13 cellular contexts compared by ENCODE assay signal in genomic region chr12:27751386-27752047, GRCh38. TPM values are rescaled to one million over a fixed set of nuclear protein-coding genes. Genes with fewer than 3 reads are reported as not detected.
DNase-seq lines count a peak whose midpoint lies in the region; ATAC-seq and TF ChIP-seq lines count a peak whose summit lies in the region.
"Had no signal": no experiment of that assay in that cellular context is flagged by ENCODE, and none has a peak within 500 bp of the region (broad histone marks: within the 10 kb centered on the region; RNA-seq: fewer than 3 reads in every experiment).

No MANE protein-coding gene starts in this region.

- TF ChIP-seq EP300 in Ishikawa (IDR thresholded peaks at IDR 0.05; ENCODE audit: borderline replicate concordance): peak; percentile 59; the same call in 1 of the 2 replicates

- CTCF ChIA-PET in RWPE1 (lab: Yijun Ruan, JAX): interaction anchor here (0.6 to 0.7 kb wide), 2 partner anchors 15 to 17 kb away, joined by 3 read pairs; no protein-coding TSS in a partner anchor
- CTCF ChIA-PET in activated CD8-positive, alpha-beta T cell treated with anti-CD3 and anti-CD28 coated beads, Interleukin-2, amount 10 ng/mL, durations not matched to agents 7 days and 5 days (lab: Charles Lee): no interaction called here

- no peaks in the 10 kb centered on the region for H3K9me3 Mint-ChIP-seq in activated CD8-positive, alpha-beta T cell treated with anti-CD3 and anti-CD28 coated beads, Interleukin-2, amount 10 ng/mL, durations not matched to agents 7 days and 5 days (ENCODE audit: insufficient read depth)
- H3K9me3 Mint-ChIP-seq: activated T-cell treated with anti-CD3 and anti-CD28 coated beads, Interleukin-2, amount 50 U/mL, for 4 hours; naive B cell had no signal

- H3K27ac Mint-ChIP-seq in activated CD8-positive, alpha-beta T cell treated with anti-CD3 and anti-CD28 coated beads, Interleukin-2, amount 10 ng/mL, durations not matched to agents 7 days and 5 days: no peak overlapping the region
- H3K27ac Mint-ChIP-seq: naive B cell had no signal

- TF ChIP-seq CTCF in 22Rv1 (IDR thresholded peaks at IDR 0.05) (no peak), RWPE1 (conservative IDR thresholded peaks at IDR 0.05; ENCODE audit: low read depth) (no peak)

- H3K4me3 Mint-ChIP-seq in activated CD8-positive, alpha-beta T cell treated with anti-CD3 and anti-CD28 coated beads, Interleukin-2, amount 10 ng/mL, durations not matched to agents 7 days and 5 days: no peak overlapping the region
- H3K4me3 Mint-ChIP-seq: activated T-cell treated with anti-CD3 and anti-CD28 coated beads, Interleukin-2, amount 50 U/mL, for 4 hours; naive B cell had no signal

- POLR2A ChIA-PET in RWPE1 (lab: Yijun Ruan, JAX; ENCODE audit: low non-redundant PET): interaction anchor here (0.7 kb wide), 1 partner anchor 25 kb away, joined by 3 read pairs; no protein-coding TSS in a partner anchor
- POLR2A ChIA-PET in activated CD8-positive, alpha-beta T cell treated with anti-CD3 and anti-CD28 coated beads, Interleukin-2, amount 10 ng/mL, durations not matched to agents 7 days and 5 days (lab: Charles Lee): no interaction called here

- ATAC-seq in HG03108 (IDR thresholded peaks at IDR 0.05; ENCODE audit: unreplicated experiment) (no peak), HG02981 (IDR thresholded peaks at IDR 0.05; ENCODE audit: unreplicated experiment) (no peak)
- ATAC-seq in activated CD8-positive, alpha-beta T cell treated with anti-CD3 and anti-CD28 coated beads, Interleukin-2, amount 10 ng/mL, durations not matched to agents 7 days and 5 days: no peak
- ATAC-seq: activated T-cell treated with anti-CD3 and anti-CD28 coated beads, Interleukin-2, amount 50 U/mL, for 4 hours had no signal

- DNase-seq in RWPE1 (ENCODE audit: low spot score): peak; percentile 41
- peak; percentile 19 for DNase-seq in left kidney (ENCODE audit: low read depth, low spot score)
- no peak for DNase-seq in HuH-7 (ENCODE audit: low spot score)
- no peak for DNase-seq in activated CD8-positive, alpha-beta T cell treated with anti-CD3 and anti-CD28 coated beads, Interleukin-2, amount 10 ng/mL, durations not matched to agents 7 days and 5 days
- DNase-seq: activated T-cell treated with anti-CD3 and anti-CD28 coated beads, Interleukin-2, amount 50 U/mL, for 4 hours; AML-193; naive B cell; sigmoid colon had no signal

- H3K4me1 Mint-ChIP-seq in activated CD8-positive, alpha-beta T cell treated with anti-CD3 and anti-CD28 coated beads, Interleukin-2, amount 10 ng/mL, durations not matched to agents 7 days and 5 days (ENCODE audit: low read depth): no peaks in the 10 kb centered on the region

- TF ChIP-seq RAD21 in Ishikawa (IDR thresholded peaks at IDR 0.05; ENCODE audit: low read depth): no peak; the same call in 1 of the 2 replicates

- H3K27ac ChIP-seq in 22Rv1: peak overlapping the region; percentile 46
- H3K27ac ChIP-seq in RWPE1: peak overlapping the region; percentile 74
- H3K27ac ChIP-seq: sigmoid colon had no signal

- peaks cover 27% of the 10 kb centered on the region for H3K36me3 Mint-ChIP-seq in activated CD8-positive, alpha-beta T cell treated with anti-CD3 and anti-CD28 coated beads, Interleukin-2, amount 10 ng/mL, durations not matched to agents 7 days and 5 days (ENCODE audit: low read depth)

- no peaks in the 10 kb centered on the region for H3K27me3 Mint-ChIP-seq in activated CD8-positive, alpha-beta T cell treated with anti-CD3 and anti-CD28 coated beads, Interleukin-2, amount 10 ng/mL, durations not matched to agents 7 days and 5 days (ENCODE audit: low read depth)
- H3K27me3 Mint-ChIP-seq: naive B cell had no signal

TF ChIP-seq in Ishikawa, 13 proteins besides CTCF, POLR2A, EP300 and RAD21:
- TF ChIP-seq EGR1 (IDR thresholded peaks at IDR 0.05): no peak
- TF ChIP-seq USF1 (IDR thresholded peaks at IDR 0.05): no peak
- TF ChIP-seq CREB1 (IDR thresholded peaks at IDR 0.05; ENCODE audit: low read depth): no peak
- no peak for TF ChIP-seq FOXM1 (IDR thresholded peaks at IDR 0.05; ENCODE audit: borderline replicate concordance, low read depth)
- TF ChIP-seq CEBPB (IDR thresholded peaks at IDR 0.05): peak; percentile 37; the same call in 1 of the 2 replicates
- peak; percentile 94 for TF ChIP-seq NFIC (IDR thresholded peaks at IDR 0.05)
- TF ChIP-seq TAF1 (IDR thresholded peaks at IDR 0.05; ENCODE audit: low read depth): no peak
- TF ChIP-seq TEAD4 (IDR thresholded peaks at IDR 0.05): no peak
- TF ChIP-seq MAX (IDR thresholded peaks at IDR 0.05): peak; percentile 44
- no peak for TF ChIP-seq ZBTB7A (IDR thresholded peaks at IDR 0.05; ENCODE audit: low read depth)
- no peak for TF ChIP-seq REST (IDR thresholded peaks at IDR 0.05; ENCODE audit: low read depth)
- peak; percentile 65 for TF ChIP-seq TCF12 (IDR thresholded peaks at IDR 0.05; ENCODE audit: low read depth)
- TF ChIP-seq YY1 (IDR thresholded peaks at IDR 0.05; ENCODE audit: low read depth): no peak

RNA-seq across cellular contexts. Expression of gene KLHL42, which starts 28.5 kb away (rescaled TPM):
- 10 to 100 TPM; 15.9 to 16.9 TPM for total RNA-seq in activated CD8-positive, alpha-beta T cell treated with anti-CD3 and anti-CD28 coated beads, Interleukin-2, amount 10 ng/mL, durations not matched to agents 7 days and 5 days

RNA-seq across cellular contexts. Expression of gene MANSC4, which starts 28.5 kb away (rescaled TPM):
- total RNA-seq in activated CD8-positive, alpha-beta T cell treated with anti-CD3 and anti-CD28 coated beads, Interleukin-2, amount 10 ng/mL, durations not matched to agents 7 days and 5 days: not detected
- total RNA-seq: activated T-cell treated with anti-CD3 and anti-CD28 coated beads, Interleukin-2, amount 50 U/mL, for 4 hours; sigmoid colon; ureter had no signal

RNA-seq across cellular contexts. Expression of gene MRPS35, which starts 40.9 kb away (rescaled TPM):
- 10 to 100 TPM; 39.1 to 40.0 TPM for total RNA-seq in activated CD8-positive, alpha-beta T cell treated with anti-CD3 and anti-CD28 coated beads, Interleukin-2, amount 10 ng/mL, durations not matched to agents 7 days and 5 days

RNA-seq across cellular contexts. Expression of gene REP15, which starts 55.3 kb away (rescaled TPM):
- under 1 TPM in 1 of 2 experiments, not detected in 1; 0.42 TPM for total RNA-seq in activated CD8-positive, alpha-beta T cell treated with anti-CD3 and anti-CD28 coated beads, Interleukin-2, amount 10 ng/mL, durations not matched to agents 7 days and 5 days

Comparison
In these comparisons a context has a peak if more than half of its experiments do, and no peak if none do; other contexts are left out.
1. DNase-seq: peak in RWPE1 (single experiment) and left kidney (single experiment); none in HuH-7 (single experiment) and activated CD8-positive, alpha-beta T cell treated with anti-CD3 and anti-CD28 coated beads, Interleukin-2, amount 10 ng/mL, durations not matched to agents 7 days and 5 days (single experiment).